In genomic region chr2:173764094-173764493, GRCh38 we compare ENCODE assay signal across 1 cellular context.
TF ChIP-seq lines count a peak whose summit lies in the region.

No MANE protein-coding gene starts in this region.

TF ChIP-seq in H1, 55 proteins besides CTCF, POLR2A, EP300 and RAD21 (continued from another document):
- TF ChIP-seq TAF7 (optimal IDR thresholded peaks at IDR 0.05; ENCODE audit: borderline replicate concordance, low read depth, low read length): no peak
- no peak for TF ChIP-seq SIN3A (conservative IDR thresholded peaks at IDR 0.05 in 1 of 2, IDR thresholded peaks at IDR 0.05 in 1 of 2; ENCODE audit: low read depth in 1 of 2, low read length in 2 of 2)
- no peak for TF ChIP-seq SP2 (IDR thresholded peaks at IDR 0.05; ENCODE audit: low read length)
- no peak for TF ChIP-seq CBX5 (IDR thresholded peaks at IDR 0.05; ENCODE audit: low read depth, low read length)
- no peak for TF ChIP-seq SRF (IDR thresholded peaks at IDR 0.05; ENCODE audit: low read depth, low read length)
- TF ChIP-seq BCL11A (IDR thresholded peaks at IDR 0.05; ENCODE audit: low read depth in 2 of 2, low read length in 2 of 2): no peak
